Comparison of ENCODE assay signal across 18 cellular contexts in genomic region chr2:71962350-71962749, GRCh38.
DNase-seq lines count a peak whose midpoint lies in the region; ATAC-seq and TF ChIP-seq lines count a peak whose summit lies in the region.
"Had no signal": no experiment of that assay in that cellular context is flagged by ENCODE, and none has a peak within 500 bp of the region (broad histone marks: within the 10 kb centered on the region; RNA-seq: fewer than 3 reads in every experiment).

No MANE protein-coding gene starts in this region.

- peak; percentile 62 for ATAC-seq in sciatic nerve
- no peak for ATAC-seq in activated naive CD4-positive, alpha-beta T cell treated with anti-CD3 and anti-CD28 coated beads, Interleukin-2, amount 50 U/mL, for 72 hours
- ATAC-seq: A549; CD8-positive, alpha-beta T cell had no signal

- H3K4me1 ChIP-seq in esophagus muscularis mucosa (no peaks in the 10 kb centered on the region), neural progenitor cell (peaks cover 4% of the 10 kb centered on the region)
- H3K4me1 ChIP-seq: A549, Caco-2 had no signal

- H3K4me1 Mint-ChIP-seq in neural progenitor cell: no peaks in the 10 kb centered on the region
- no peaks in the 10 kb centered on the region for H3K4me1 Mint-ChIP-seq in activated T-helper 2 cell treated with anti-CD3 and anti-CD28 coated beads, Interferon-gamma antibody, Interleukin-2, Interleukin-4, amounts not matched to agents 10 μg/mL and 5 μg/mL and 100 μg/mL, durations not matched to agents 14 hours and 24 hours and 36 hours (ENCODE audit: low read depth)
- H3K4me1 Mint-ChIP-seq: B cell had no signal

- H3K4me3 Mint-ChIP-seq in neural progenitor cell: no peak overlapping the region
- H3K4me3 Mint-ChIP-seq in activated T-helper 2 cell treated with anti-CD3 and anti-CD28 coated beads, Interferon-gamma antibody, Interleukin-2, Interleukin-4, amounts not matched to agents 10 μg/mL and 5 μg/mL and 100 μg/mL, durations not matched to agents 14 hours and 24 hours and 36 hours (ENCODE audit: low read depth): no peak overlapping the region
- H3K4me3 Mint-ChIP-seq: B cell; CD4-positive, alpha-beta T cell; CD8-positive, alpha-beta T cell had no signal

- H3K9ac ChIP-seq in neural progenitor cell: no peak overlapping the region
- H3K9ac ChIP-seq: BLaER1 treated with 17β-estradiol and CSF1 and Interleukin-3, amounts not matched to agents 10 nM and 100 nM had no signal

- TF ChIP-seq CTCF in esophagus muscularis mucosa (IDR thresholded peaks at IDR 0.05) (no peak), neural progenitor cell (IDR thresholded peaks at IDR 0.05) (no peak)

- WGBS in esophagus muscularis mucosa: 84% methylated on average over 3 of the region's 3 CpGs

- DNase-seq in esophagus muscularis mucosa (ENCODE audit: extremely low spot score) (peak; percentile 55), neural progenitor cell (ENCODE audit: low spot score) (no peak), sciatic nerve (ENCODE audit: low spot score) (no peak), epidermal melanocyte (ENCODE audit: insufficient read length, low spot score) (no peak)
- DNase-seq in activated naive CD4-positive, alpha-beta T cell treated with anti-CD3 and anti-CD28 coated beads, Interleukin-2, amount 50 U/mL, for 72 hours (ENCODE audit: low spot score in 2 of 2): no peak
- no peak for DNase-seq in activated T-helper 2 cell treated with anti-CD3 and anti-CD28 coated beads, Interferon-gamma antibody, Interleukin-2, Interleukin-4, amounts not matched to agents 10 μg/mL and 5 μg/mL and 100 μg/mL, durations not matched to agents 14 hours and 24 hours and 36 hours (ENCODE audit: low spot score)
- DNase-seq: AML-193; Caco-2; Calu3; CD4-positive, alpha-beta T cell; CD8-positive, alpha-beta T cell; DMS79 treated with DMSO at 0.1 percent for 48 hours; GF-D8 had no signal

- H3K36me3 Mint-ChIP-seq in neural progenitor cell: no peaks in the 10 kb centered on the region
- H3K36me3 Mint-ChIP-seq in activated naive CD4-positive, alpha-beta T cell treated with anti-CD3 and anti-CD28 coated beads, Interleukin-2, amount 50 U/mL, for 72 hours: peaks cover 0 to under 1% of the 10 kb centered on the region in 2 donors
- no peaks in the 10 kb centered on the region for H3K36me3 Mint-ChIP-seq in activated T-helper 2 cell treated with anti-CD3 and anti-CD28 coated beads, Interferon-gamma antibody, Interleukin-2, Interleukin-4, amounts not matched to agents 10 μg/mL and 5 μg/mL and 100 μg/mL, durations not matched to agents 14 hours and 24 hours and 36 hours (ENCODE audit: low read depth)
- H3K36me3 Mint-ChIP-seq: CD8-positive, alpha-beta T cell had no signal

- H3K4me2 ChIP-seq in neural progenitor cell: no peak overlapping the region
- H3K4me2 ChIP-seq: A549; BLaER1 treated with 17β-estradiol and CSF1 and Interleukin-3, amounts not matched to agents 10 nM and 100 nM had no signal

- TF ChIP-seq POLR2A in esophagus muscularis mucosa (IDR thresholded peaks at IDR 0.05; ENCODE audit: low read depth): no peak

- H3K4me3 ChIP-seq in esophagus muscularis mucosa: no peak overlapping the region
- H3K4me3 ChIP-seq in neural progenitor cell: no peak overlapping the region
- H3K4me3 ChIP-seq: A549; BLaER1 treated with 17β-estradiol and CSF1 and Interleukin-3, amounts not matched to agents 10 nM and 100 nM had no signal

- H3K79me2 ChIP-seq in neural progenitor cell (ENCODE audit: low read depth): no peaks in the 10 kb centered on the region

- H3K9me3 ChIP-seq in esophagus muscularis mucosa: peaks cover 0 to 25% (median 17%) of the 10 kb centered on the region in 4 donors
- peaks cover 14% of the 10 kb centered on the region for H3K9me3 ChIP-seq in neural progenitor cell (ENCODE audit: low read depth)

- H3K27me3 ChIP-seq in esophagus muscularis mucosa (peaks cover 0 to 7% (median 0%) of the 10 kb centered on the region in 4 donors), neural progenitor cell (no peaks in the 10 kb centered on the region)
- H3K27me3 ChIP-seq: BLaER1 treated with 17β-estradiol and CSF1 and Interleukin-3, amounts not matched to agents 10 nM and 100 nM had no signal

- no peak for TF ChIP-seq EP300 in esophagus muscularis mucosa (IDR thresholded peaks at IDR 0.05)

- H3K36me3 ChIP-seq in esophagus muscularis mucosa (no peaks in the 10 kb centered on the region), neural progenitor cell (no peaks in the 10 kb centered on the region)
- H3K36me3 ChIP-seq: BLaER1 treated with 17β-estradiol and CSF1 and Interleukin-3, amounts not matched to agents 10 nM and 100 nM had no signal

- no peak overlapping the region for H3K27ac ChIP-seq in esophagus muscularis mucosa (replicated peaks in 1 of 4)
- no peak overlapping the region for H3K27ac ChIP-seq in neural progenitor cell
- H3K27ac ChIP-seq: 22Rv1; A549; BLaER1 treated with 17β-estradiol and CSF1 and Interleukin-3, amounts not matched to agents 10 nM and 100 nM; C4-2B had no signal

- H2AFZ ChIP-seq in neural progenitor cell (replicated peaks): peak overlapping the region; percentile 20

- intact Hi-C loops in esophagus muscularis mucosa (cut with DNase I) (no loop called here), sciatic nerve (cut with DNase I) (no loop called here)
- intact Hi-C loops in activated T-helper 2 cell treated with anti-CD3 and anti-CD28 coated beads, Interferon-gamma antibody, Interleukin-2, Interleukin-4, amounts not matched to agents 10 μg/mL and 5 μg/mL and 100 μg/mL, durations not matched to agents 14 hours and 24 hours and 36 hours (cut with micrococcal nuclease): no loop called here

- H4K20me1 ChIP-seq in neural progenitor cell (ENCODE audit: low read depth): no peaks in the 10 kb centered on the region
- H4K20me1 ChIP-seq: BLaER1 treated with 17β-estradiol and CSF1 and Interleukin-3, amounts not matched to agents 10 nM and 100 nM had no signal

- peaks cover 12% of the 10 kb centered on the region for H3K9me3 Mint-ChIP-seq in neural progenitor cell
- H3K9me3 Mint-ChIP-seq in activated naive CD4-positive, alpha-beta T cell treated with anti-CD3 and anti-CD28 coated beads, Interleukin-2, amount 50 U/mL, for 72 hours: peaks cover 13 to 23% of the 10 kb centered on the region in 2 donors
- peaks cover 18% of the 10 kb centered on the region for H3K9me3 Mint-ChIP-seq in activated T-helper 2 cell treated with anti-CD3 and anti-CD28 coated beads, Interferon-gamma antibody, Interleukin-2, Interleukin-4, amounts not matched to agents 10 μg/mL and 5 μg/mL and 100 μg/mL, durations not matched to agents 14 hours and 24 hours and 36 hours

- no peak overlapping the region for H3K27ac Mint-ChIP-seq in neural progenitor cell
- H3K27ac Mint-ChIP-seq in activated naive CD4-positive, alpha-beta T cell treated with anti-CD3 and anti-CD28 coated beads, Interleukin-2, amount 50 U/mL, for 72 hours: no peak overlapping the region
- H3K27ac Mint-ChIP-seq in activated T-helper 2 cell treated with anti-CD3 and anti-CD28 coated beads, Interferon-gamma antibody, Interleukin-2, Interleukin-4, amounts not matched to agents 10 μg/mL and 5 μg/mL and 100 μg/mL, durations not matched to agents 14 hours and 24 hours and 36 hours: no peak overlapping the region
- H3K27ac Mint-ChIP-seq: B cell; CD4-positive, alpha-beta T cell; CD8-positive, alpha-beta T cell had no signal

- peaks cover 2% of the 10 kb centered on the region for H3K27me3 Mint-ChIP-seq in neural progenitor cell (ENCODE audit: insufficient read depth, low read depth)
- no peaks in the 10 kb centered on the region for H3K27me3 Mint-ChIP-seq in activated T-helper 2 cell treated with anti-CD3 and anti-CD28 coated beads, Interferon-gamma antibody, Interleukin-2, Interleukin-4, amounts not matched to agents 10 μg/mL and 5 μg/mL and 100 μg/mL, durations not matched to agents 14 hours and 24 hours and 36 hours (ENCODE audit: low read depth)
- H3K27me3 Mint-ChIP-seq: B cell had no signal

- no peaks in the 10 kb centered on the region for H3F3A ChIP-seq in neural progenitor cell (ENCODE audit: low read depth)
